Comparison of ENCODE assay signal across 8 cellular contexts in the genomic region with DNA sequence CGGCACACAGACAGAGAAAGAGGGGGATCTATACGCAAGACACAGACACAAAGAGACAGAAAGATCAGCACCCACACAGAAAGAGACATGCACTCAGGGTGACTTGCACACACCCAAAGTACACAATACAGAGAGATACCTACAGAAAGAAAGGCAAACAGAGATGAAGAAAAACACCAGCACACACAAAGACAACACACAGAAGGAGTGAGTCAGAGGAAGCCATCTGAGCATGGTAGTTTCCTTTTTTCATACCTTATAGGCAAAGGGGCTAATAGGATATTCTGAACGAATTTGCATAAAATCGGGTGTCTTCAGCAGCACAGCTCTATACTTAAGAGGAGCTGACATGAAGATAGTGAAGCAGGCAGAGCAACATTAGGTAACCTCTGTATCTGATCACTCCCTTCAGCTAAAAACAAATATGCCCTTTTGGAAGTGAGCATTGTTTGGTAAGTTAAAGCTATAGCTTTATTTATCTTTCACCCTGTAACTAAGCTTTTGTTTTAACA.
DNase-seq lines count a peak whose midpoint lies in the region; ATAC-seq, FAIRE-seq and TF ChIP-seq lines count a peak whose summit lies in the region.

No MANE protein-coding gene starts in this region.

- 72 to 78% methylated on average over 4 of the region's 4 CpGs for WGBS in tibial nerve, 2 donors

- no peak for FAIRE-seq in keratinocyte (lab: Jason Lieb, UNC)

- no peak for TF ChIP-seq EP300 in tibial nerve (IDR thresholded peaks at IDR 0.05)

- H3K27me3 ChIP-seq in OCI-LY3 (ENCODE audit: low read depth, low read length) (no peaks in the 10 kb centered on the region), keratinocyte (ENCODE audit: control insufficient read depth, extremely low read depth, insufficient read depth, low read length) (no peaks in the 10 kb centered on the region), tibial nerve (no peaks in the 10 kb centered on the region)

- H3K36me3 ChIP-seq in OCI-LY3 (replicated peaks; ENCODE audit: low read depth, low read length) (peaks cover 8% of the 10 kb centered on the region), keratinocyte (ENCODE audit: control insufficient read depth in 2 of 2, extremely low read depth in 1 of 2, insufficient read depth in 2 of 2, low read length in 2 of 2) (peaks cover 7 to 11% of the 10 kb centered on the region in 2 experiments), tibial nerve (peaks cover 0 to 63% (median 0%) of the 10 kb centered on the region in 3 donors)

- DNase-seq in EH (ENCODE audit: low read depth) = peak; percentile 2
- DNase-seq in keratinocyte (ENCODE audit: low read depth, low spot score) = no peak
- no peak for DNase-seq in tibial nerve (ENCODE audit: low spot score in 2 of 2)
- DNase-seq in dedifferentiated amniotic fluid mesenchymal stem cell (ENCODE audit: extremely low spot score) = no peak

- H3K27ac ChIP-seq in OCI-LY3 (ENCODE audit: low read length) (peak overlapping the region; percentile 44; the same call in 1 of the 2 replicates), keratinocyte (ENCODE audit: control insufficient read depth, insufficient read depth, low read length) (peak overlapping the region; percentile 33), tibial nerve (no peak overlapping the region)

- H3K9ac ChIP-seq in OCI-LY3 (ENCODE audit: low read length) (peak overlapping the region; percentile 2; the same call in 1 of the 2 replicates), keratinocyte (ENCODE audit: control insufficient read depth, extremely low read depth, insufficient read depth, low read length) (no peak overlapping the region)

- H2AFZ ChIP-seq in OCI-LY3 (ENCODE audit: low read depth, low read length) (peak overlapping the region; percentile 29; the same call in 1 of the 2 replicates), keratinocyte (ENCODE audit: control insufficient read depth, low read length) (peak overlapping the region; percentile 42)

- H3K79me2 ChIP-seq in OCI-LY3 (ENCODE audit: low read length) (no peaks in the 10 kb centered on the region), keratinocyte (ENCODE audit: control insufficient read depth, insufficient read depth, low read length) (no peaks in the 10 kb centered on the region)

- ATAC-seq in GM21576 (IDR thresholded peaks at IDR 0.05; ENCODE audit: unreplicated experiment) (peak; percentile 62), HG02610 (IDR thresholded peaks at IDR 0.05; ENCODE audit: unreplicated experiment) (no peak), HG03139 (IDR thresholded peaks at IDR 0.05; ENCODE audit: unreplicated experiment) (no peak)

- dilution Hi-C loops in keratinocyte (cut with MboI; ENCODE audit: extremely low pct_ligation_motif_present, low sequenced_read_pairs) = no loop called here

- H3K4me2 ChIP-seq in OCI-LY3 (ENCODE audit: low read length) = peak overlapping the region; percentile 64
- peak overlapping the region; percentile 55 for H3K4me2 ChIP-seq in keratinocyte (ENCODE audit: control insufficient read depth, extremely low read depth, insufficient read depth, low read depth, low read length)

- TF ChIP-seq POLR2A in tibial nerve (IDR thresholded peaks at IDR 0.05) = no peak

- peaks cover 30% of the 10 kb centered on the region for H3K4me1 ChIP-seq in OCI-LY3 (ENCODE audit: low read length)
- peaks cover 10% of the 10 kb centered on the region for H3K4me1 ChIP-seq in keratinocyte (ENCODE audit: control insufficient read depth, extremely low read depth, insufficient read depth, low read length)
- no peaks in the 10 kb centered on the region for H3K4me1 ChIP-seq in tibial nerve

- H3K4me3 ChIP-seq in OCI-LY3 (ENCODE audit: low read length) = peak overlapping the region; percentile 46
- H3K4me3 ChIP-seq in keratinocyte (ENCODE audit: control insufficient read depth in 2 of 3, extremely low read depth in 1 of 3, insufficient read depth in 2 of 3, low read depth in 1 of 3, low read length in 3 of 3) = peak overlapping the region in 1 of 3 experiments; percentile 15
- H3K4me3 ChIP-seq in tibial nerve = no peak overlapping the region

- TF ChIP-seq CTCF in OCI-LY3 (IDR thresholded peaks at IDR 0.05; ENCODE audit: low read depth, low read length) = no peak
- no peak for TF ChIP-seq CTCF in keratinocyte (optimal IDR thresholded peaks at IDR 0.05 in 1 of 3, IDR thresholded peaks at IDR 0.05 in 1 of 3, conservative IDR thresholded peaks at IDR 0.05 in 1 of 3; ENCODE audit: extremely low read depth in 1 of 3, insufficient read depth in 2 of 3, low read length in 3 of 3)
- TF ChIP-seq CTCF in tibial nerve (IDR thresholded peaks at IDR 0.05) = no peak

- H3K9me3 ChIP-seq in OCI-LY3 (ENCODE audit: insufficient read depth, low read length) (no peaks in the 10 kb centered on the region), keratinocyte (ENCODE audit: control insufficient read depth, low read depth, low read length) (no peaks in the 10 kb centered on the region), tibial nerve (no peaks in the 10 kb centered on the region)

- H4K20me1 ChIP-seq in OCI-LY3 (ENCODE audit: insufficient read depth, low read length) (no peaks in the 10 kb centered on the region), keratinocyte (ENCODE audit: control insufficient read depth, extremely low read depth, insufficient read depth, low read length) (no peaks in the 10 kb centered on the region)

- H3K9me1 ChIP-seq in keratinocyte (ENCODE audit: control insufficient read depth, extremely low read depth, insufficient read depth, low read length) = no peaks in the 10 kb centered on the region

Comparison
In these comparisons a context has a peak if more than half of its experiments do, and no peak if none do; other contexts are left out.
1. H3K27ac ChIP-seq: peak in OCI-LY3 (single experiment) and keratinocyte (single experiment); none in tibial nerve (0 of 4).